ENCODE assay signal across 17 cellular contexts in genomic region chr21:34345892-34346291, GRCh38. TPM values are rescaled to one million over a fixed set of nuclear protein-coding genes. Genes with fewer than 3 reads are reported as not detected.
A peak's percentile ranks its signal among the peaks of the same experiment; 100 is the strongest.
DNase-seq lines count a peak whose midpoint lies in the region; ATAC-seq and TF ChIP-seq lines count a peak whose summit lies in the region.
"Had no signal": no experiment of that assay in that cellular context is flagged by ENCODE, and none has a peak within 500 bp of the region (broad histone marks: within the 10 kb centered on the region; RNA-seq: fewer than 3 reads in every experiment).

No MANE protein-coding gene starts in this region.

- H2AFZ ChIP-seq in hepatocyte = no peak overlapping the region

- H4K20me1 ChIP-seq in hepatocyte (ENCODE audit: insufficient read depth, poor library complexity, severe bottlenecking) = no peaks in the 10 kb centered on the region

- no peaks in the 10 kb centered on the region for H3K36me3 Mint-ChIP-seq in activated T-cell treated with anti-CD3 and anti-CD28 coated beads, Interleukin-2, amount 50 U/mL, for 4 hours (ENCODE audit: insufficient read depth)
- no peaks in the 10 kb centered on the region for H3K36me3 Mint-ChIP-seq in activated naive CD4-positive, alpha-beta T cell treated with anti-CD3 and anti-CD28 coated beads, Interleukin-2, amount 10 ng/mL, durations not matched to agents 7 days and 5 days

- H3K4me1 ChIP-seq in colonic mucosa (no peaks in the 10 kb centered on the region), hepatocyte (ENCODE audit: insufficient read depth) (peaks cover 7% of the 10 kb centered on the region), skeletal muscle tissue (ENCODE audit: control insufficient read depth in 3 of 3, insufficient read depth in 3 of 3, low read length in 3 of 3) (peaks cover 0 to 21% (median 19%) of the 10 kb centered on the region in 3 donors)

- ATAC-seq in activated T-cell treated with anti-CD3 and anti-CD28 coated beads, Interleukin-2, amount 50 U/mL, for 4 hours = no peak
- ATAC-seq in GM18861 (IDR thresholded peaks at IDR 0.05; ENCODE audit: unreplicated experiment) = no peak
- ATAC-seq: activated T-cell treated with anti-CD3 and anti-CD28 coated beads, Interleukin-2, amount 50 U/mL, for 72 hours; left lung had no signal

- H3K4me1 Mint-ChIP-seq in activated T-cell treated with anti-CD3 and anti-CD28 coated beads, Interleukin-2, amount 50 U/mL, for 4 hours (ENCODE audit: low read depth) = peaks cover 4% of the 10 kb centered on the region
- peaks cover 4% of the 10 kb centered on the region for H3K4me1 Mint-ChIP-seq in activated naive CD4-positive, alpha-beta T cell treated with anti-CD3 and anti-CD28 coated beads, Interleukin-2, amount 10 ng/mL, durations not matched to agents 7 days and 5 days

- no peak overlapping the region for H3K4me3 Mint-ChIP-seq in activated T-cell treated with anti-CD3 and anti-CD28 coated beads, Interleukin-2, amount 50 U/mL, for 4 hours
- H3K4me3 Mint-ChIP-seq in activated naive CD4-positive, alpha-beta T cell treated with anti-CD3 and anti-CD28 coated beads, Interleukin-2, amount 10 ng/mL, durations not matched to agents 7 days and 5 days = no peak overlapping the region
- H3K4me3 Mint-ChIP-seq: activated CD4-positive, alpha-beta T cell treated with anti-CD3 and anti-CD28 coated beads, Interleukin-2, amount 10 ng/mL, durations not matched to agents 7 days and 5 days; activated T-cell treated with anti-CD3 and anti-CD28 coated beads, Interleukin-2, amount 50 U/mL, for 72 hours; T-helper 2 cell treated with Interferon-gamma antibody and Interleukin-4, amounts not matched to agents 5 μg/mL and 100 μg/mL, for 36 hours had no signal

- no peaks in the 10 kb centered on the region for H3K9me3 Mint-ChIP-seq in activated T-cell treated with anti-CD3 and anti-CD28 coated beads, Interleukin-2, amount 50 U/mL, for 4 hours
- no peaks in the 10 kb centered on the region for H3K9me3 Mint-ChIP-seq in activated naive CD4-positive, alpha-beta T cell treated with anti-CD3 and anti-CD28 coated beads, Interleukin-2, amount 10 ng/mL, durations not matched to agents 7 days and 5 days
- H3K9me3 Mint-ChIP-seq: activated CD4-positive, alpha-beta T cell treated with anti-CD3 and anti-CD28 coated beads, Interleukin-2, amount 10 ng/mL, durations not matched to agents 7 days and 5 days; activated T-cell treated with anti-CD3 and anti-CD28 coated beads, Interleukin-2, amount 50 U/mL, for 72 hours; T-helper 2 cell treated with Interferon-gamma antibody and Interleukin-4, amounts not matched to agents 5 μg/mL and 100 μg/mL, for 36 hours had no signal

- H3K27ac Mint-ChIP-seq in activated naive CD4-positive, alpha-beta T cell treated with anti-CD3 and anti-CD28 coated beads, Interleukin-2, amount 10 ng/mL, durations not matched to agents 7 days and 5 days = no peak overlapping the region
- H3K27ac Mint-ChIP-seq: activated CD4-positive, alpha-beta T cell treated with anti-CD3 and anti-CD28 coated beads, Interleukin-2, amount 10 ng/mL, durations not matched to agents 7 days and 5 days; activated T-cell treated with anti-CD3 and anti-CD28 coated beads, Interleukin-2, amount 50 U/mL, for 72 hours; T-helper 2 cell treated with Interferon-gamma antibody and Interleukin-4, amounts not matched to agents 5 μg/mL and 100 μg/mL, for 36 hours had no signal

- H3K9me2 ChIP-seq in hepatocyte (replicated peaks; ENCODE audit: insufficient read depth) = no peaks in the 10 kb centered on the region

- no peak overlapping the region for H3K4me2 ChIP-seq in hepatocyte

- TF ChIP-seq CTCF in BJ (IDR thresholded peaks at IDR 0.05; ENCODE audit: insufficient read depth, low read depth, low read length) (no peak), colonic mucosa (IDR thresholded peaks at IDR 0.05) (no peak), hepatocyte (IDR thresholded peaks at IDR 0.05; ENCODE audit: poor library complexity) (no peak), brain microvascular endothelial cell (IDR thresholded peaks at IDR 0.05; ENCODE audit: low read depth, low read length, missing control alignments) (no peak)

- CTCF ChIA-PET in BJ (lab: Yijun Ruan, JAX) = interaction anchor here (0.8 to 16.1 kb wide), 9 partner anchors 9 to 427 kb away, joined by 3 to 278 read pairs (median 4); no protein-coding TSS in a partner anchor
- CTCF ChIA-PET in activated naive CD4-positive, alpha-beta T cell treated with anti-CD3 and anti-CD28 coated beads, Interleukin-2, amount 10 ng/mL, durations not matched to agents 7 days and 5 days (lab: Charles Lee) = interaction anchor here (1.4 to 2.3 kb wide), 2 partner anchors 212 to 422 kb away, joined by 3 to 16 read pairs; no protein-coding TSS in a partner anchor

- in situ Hi-C loops in brain microvascular endothelial cell (cut with HindIII; ENCODE audit: low pct_ligation_motif_present, low sequenced_read_pairs) = no loop called here

- POLR2A ChIA-PET in BJ (lab: Charles Lee) = no interaction called here

- H3K9me3 ChIP-seq in colonic mucosa = no peaks in the 10 kb centered on the region
- no peaks in the 10 kb centered on the region for H3K9me3 ChIP-seq in hepatocyte (ENCODE audit: low read depth)
- H3K9me3 ChIP-seq in skeletal muscle tissue (ENCODE audit: control insufficient read depth in 3 of 3, low read length in 3 of 3) = no peaks in the 10 kb centered on the region
- H3K9me3 ChIP-seq: left lung had no signal

- H3K36me3 ChIP-seq in BJ (ENCODE audit: control insufficient read depth, insufficient read depth, low read length) (no peaks in the 10 kb centered on the region), colonic mucosa (no peaks in the 10 kb centered on the region), hepatocyte (replicated peaks; ENCODE audit: insufficient read depth, low read depth) (no peaks in the 10 kb centered on the region), skeletal muscle tissue (ENCODE audit: control insufficient read depth in 3 of 3, insufficient read depth in 3 of 3, low read length in 3 of 3) (no peaks in the 10 kb centered on the region), brain microvascular endothelial cell (replicated peaks) (no peaks in the 10 kb centered on the region)
- H3K36me3 ChIP-seq: left lung had no signal

- H3K9ac ChIP-seq in colonic mucosa (ENCODE audit: low read depth in 2 of 2, low read length in 2 of 2) (no peak overlapping the region), skeletal muscle tissue (ENCODE audit: low read depth in 1 of 3, low read length in 3 of 3) (no peak overlapping the region)

- no peaks in the 10 kb centered on the region for H3K79me2 ChIP-seq in hepatocyte

- WGBS in hepatocyte (ENCODE audit: low lambda C conversion rate, missing lambda C conversion rate) = 61% methylated on average over 10 of the region's 10 CpGs

- no peaks in the 10 kb centered on the region for H3K27me3 Mint-ChIP-seq in activated T-cell treated with anti-CD3 and anti-CD28 coated beads, Interleukin-2, amount 50 U/mL, for 4 hours (ENCODE audit: low read depth)
- H3K27me3 Mint-ChIP-seq in activated naive CD4-positive, alpha-beta T cell treated with anti-CD3 and anti-CD28 coated beads, Interleukin-2, amount 10 ng/mL, durations not matched to agents 7 days and 5 days = peaks cover 28% of the 10 kb centered on the region
- H3K27me3 Mint-ChIP-seq: activated CD4-positive, alpha-beta T cell treated with anti-CD3 and anti-CD28 coated beads, Interleukin-2, amount 10 ng/mL, durations not matched to agents 7 days and 5 days had no signal

- H3K27me3 ChIP-seq in BJ (ENCODE audit: control insufficient read depth, insufficient read depth, low read length) = peaks cover 5% of the 10 kb centered on the region
- no peaks in the 10 kb centered on the region for H3K27me3 ChIP-seq in colonic mucosa
- H3K27me3 ChIP-seq in hepatocyte = no peaks in the 10 kb centered on the region
- H3K27me3 ChIP-seq in skeletal muscle tissue (ENCODE audit: control insufficient read depth in 3 of 3, insufficient read depth in 3 of 3, low read length in 3 of 3) = no peaks in the 10 kb centered on the region
- H3K27me3 ChIP-seq in brain microvascular endothelial cell (replicated peaks) = no peaks in the 10 kb centered on the region
- H3K27me3 ChIP-seq: left lung had no signal

- DNase-seq in BJ (ENCODE audit: low read depth) (peak; percentile 29), colonic mucosa (no peak), hepatocyte (ENCODE audit: low spot score) (no peak), brain microvascular endothelial cell (no peak)
- no peak for DNase-seq in activated T-cell treated with anti-CD3 and anti-CD28 coated beads, Interleukin-2, amount 50 U/mL, for 4 hours
- no peak for DNase-seq in activated naive CD4-positive, alpha-beta T cell treated with anti-CD3 and anti-CD28 coated beads, Interleukin-2, amount 10 ng/mL, durations not matched to agents 7 days and 5 days
- DNase-seq: activated CD4-positive, alpha-beta T cell treated with anti-CD3 and anti-CD28 coated beads, Interleukin-2, amount 10 ng/mL, durations not matched to agents 7 days and 5 days; activated T-cell treated with anti-CD3 and anti-CD28 coated beads, Interleukin-2, amount 50 U/mL, for 72 hours; HCEC 1CT; hippocampal formation; left lung; NCI-H187 treated with DMSO at 0.1 percent for 48 hours; NCI-H69; small intestine had no signal

- H3K4me3 ChIP-seq in BJ (ENCODE audit: low read depth, low read length) (no peak overlapping the region), colonic mucosa (no peak overlapping the region), hepatocyte (no peak overlapping the region), skeletal muscle tissue (ENCODE audit: low read length in 3 of 3) (no peak overlapping the region), brain microvascular endothelial cell (ENCODE audit: low read depth, low read length) (no peak overlapping the region)
- H3K4me3 ChIP-seq: left lung had no signal

- intact Hi-C loops in colonic mucosa (cut with DNase I) = no loop called here

- H3K27ac ChIP-seq in colonic mucosa (peak overlapping the region; percentile 27), hepatocyte (peak overlapping the region; percentile 35), skeletal muscle tissue (ENCODE audit: low read depth, low read length) (peak overlapping the region; percentile 42), brain microvascular endothelial cell (no peak overlapping the region)

RNA-seq across cellular contexts. Expression of gene KCNE2, which starts 17.9 kb away (rescaled TPM):
- polyA plus RNA-seq in BJ (2011; rRNA removed) = not detected in 2 replicates
- polyA minus RNA-seq in BJ (2011; rRNA and poly(A)+ RNA removed) = not detected in 2 replicates
- 1 to 10 TPM in 1 of 2 donors, under 1 TPM in 1; 0.24 to 1.1 TPM for total RNA-seq in colonic mucosa
- total RNA-seq in hepatocyte = 2.9 and 4.9 TPM in 2 replicates
- 5.0 and 5.2 TPM in 2 replicates for polyA plus RNA-seq in hepatocyte
- 1.6 TPM for total RNA-seq in skeletal muscle tissue
- not detected for total RNA-seq in activated T-cell treated with anti-CD3 and anti-CD28 coated beads, Interleukin-2, amount 50 U/mL, for 4 hours
- total RNA-seq: activated CD4-positive, alpha-beta T cell treated with anti-CD3 and anti-CD28 coated beads, Interleukin-2, amount 10 ng/mL, durations not matched to agents 7 days and 5 days; left lung had no signal

RNA-seq across cellular contexts. Expression of gene SMIM11, which starts 29.4 kb away (rescaled TPM):
- polyA plus RNA-seq in BJ (2011; rRNA removed) (8.6 and 10.5 TPM in 2 replicates), hepatocyte (4.1 and 6.6 TPM in 2 replicates)
- polyA minus RNA-seq in BJ (2011; rRNA and poly(A)+ RNA removed) = 4.2 and 4.5 TPM in 2 replicates
- total RNA-seq in colonic mucosa (1 to 10 TPM; 3.0 to 9.8 TPM), hepatocyte (2.7 and 16.8 TPM in 2 replicates), skeletal muscle tissue (6.3 TPM)
- 10 to 100 TPM; 22.8 to 28.9 (median 27.9) TPM for total RNA-seq in activated T-cell treated with anti-CD3 and anti-CD28 coated beads, Interleukin-2, amount 50 U/mL, for 4 hours
